In the genomic region with DNA sequence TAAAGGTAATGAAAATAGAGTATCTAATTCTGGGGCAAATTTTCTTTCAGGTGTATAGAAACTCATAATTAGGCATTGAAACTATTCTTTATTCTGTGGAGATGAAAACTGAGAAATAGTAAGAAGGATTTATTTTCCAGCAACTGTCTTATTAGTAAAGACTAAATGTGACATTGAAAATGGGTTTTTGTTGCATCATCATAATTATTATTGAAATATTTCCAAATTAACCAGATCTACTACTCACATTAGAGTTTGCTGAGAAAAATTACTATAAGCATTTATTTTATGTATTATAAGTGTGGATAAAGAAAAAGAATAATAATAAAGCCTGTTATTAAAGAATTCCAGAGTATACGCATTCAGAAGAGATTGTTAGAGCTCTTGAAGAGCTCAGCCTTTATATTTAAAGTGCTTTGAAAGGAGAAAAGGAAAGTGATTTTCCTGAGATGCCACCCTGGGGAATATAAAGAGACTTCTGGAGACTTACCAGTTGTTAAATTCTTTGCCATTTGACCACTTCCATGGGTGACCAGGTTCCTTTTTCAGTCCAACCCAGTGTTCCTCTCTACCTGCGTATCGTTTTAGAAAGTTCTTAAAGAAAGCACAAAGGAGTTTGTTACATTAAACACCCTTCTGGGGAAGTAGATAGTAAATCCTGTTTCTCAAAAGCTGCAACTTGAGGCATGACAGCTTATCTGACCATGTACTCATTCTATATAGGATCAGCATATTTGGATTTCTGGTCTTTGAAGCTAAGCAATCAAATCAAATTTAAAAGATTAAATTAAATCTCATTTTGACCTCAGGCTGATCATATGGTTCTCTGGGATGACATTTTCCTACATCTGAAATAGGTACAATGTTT, we compare ENCODE assay signal across 24 cellular contexts. TPM values are rescaled to one million over a fixed set of nuclear protein-coding genes. Genes with fewer than 3 reads are reported as not detected.
DNase-seq lines count a peak whose midpoint lies in the region; ATAC-seq, FAIRE-seq and TF ChIP-seq lines count a peak whose summit lies in the region.
"Had no signal": no experiment of that assay in that cellular context is flagged by ENCODE, and none has a peak within 500 bp of the region (broad histone marks: within the 10 kb centered on the region; RNA-seq: fewer than 3 reads in every experiment).

No MANE protein-coding gene starts in this region.

- H2BK12ac ChIP-seq in trophoblast cell (ENCODE audit: low read length) = no peak overlapping the region

- TF ChIP-seq RAD21 in SK-N-SH (IDR thresholded peaks at IDR 0.05; ENCODE audit: low read length) = no peak

- no peak for DNase-seq in activated T-cell treated with anti-CD3 and anti-CD28 coated beads, Interleukin-2, amount 50 U/mL, for 24 hours
- no peak for DNase-seq in activated T-cell treated with anti-CD3 and anti-CD28 coated beads, Interleukin-2, amount 50 U/mL, for 1 hour
- DNase-seq in activated naive CD8-positive, alpha-beta T cell treated with anti-CD3 and anti-CD28 coated beads, Interleukin-2, amount 10 ng/mL, durations not matched to agents 7 days and 5 days = no peak
- no peak for DNase-seq in small intestine
- no peak for DNase-seq in neural progenitor cell (ENCODE audit: low spot score)
- no peak for DNase-seq in trophoblast cell
- DNase-seq in SK-N-SH = no peak
- DNase-seq: ACHN; body of pancreas; C1 segment of cervical spinal cord; DMS 273 treated with DMSO at 0.1 percent for 48 hours; NCI-H748 treated with DMSO at 0.1 percent for 48 hours; ovary; right cardiac atrium; SIG-M5; stimulated activated CD8-positive, alpha-beta memory T cell treated with anti-CD3 and anti-CD28 coated beads, Interleukin-4, amount 100 ng/mL, for 48 hours; uterus; WERI-Rb-1 had no signal

- no peak overlapping the region for H3K4ac ChIP-seq in trophoblast cell (ENCODE audit: low read depth, low read length)

- no peak for ATAC-seq in activated naive CD8-positive, alpha-beta T cell treated with anti-CD3 and anti-CD28 coated beads, Interleukin-2, amount 10 ng/mL, durations not matched to agents 7 days and 5 days (ENCODE audit: low read depth)
- ATAC-seq: body of pancreas, right cardiac atrium had no signal

- CTCF ChIA-PET in SK-N-SH (lab: Yijun Ruan, JAX) = interaction anchor here (0.8 to 3.2 kb wide), 4 partner anchors 10 to 386 kb away, joined by 3 to 11 read pairs (median 4); no protein-coding TSS in a partner anchor

- H3K9ac ChIP-seq in Loucy (ENCODE audit: low read depth, low read length, poor library complexity, severe bottlenecking) = peak overlapping the region; percentile 25
- no peak overlapping the region for H3K9ac ChIP-seq in neural progenitor cell
- no peak overlapping the region for H3K9ac ChIP-seq in trophoblast cell (ENCODE audit: low read length)
- no peak overlapping the region for H3K9ac ChIP-seq in SK-N-SH

- H4K20me1 ChIP-seq in Loucy (ENCODE audit: insufficient read depth, low read length, poor library complexity, severe bottlenecking) (peaks cover 10% of the 10 kb centered on the region), neural progenitor cell (ENCODE audit: low read depth) (no peaks in the 10 kb centered on the region), SK-N-SH (ENCODE audit: insufficient read depth) (no peaks in the 10 kb centered on the region)

- H4K8ac ChIP-seq in trophoblast cell (ENCODE audit: low read depth, low read length) = no peak overlapping the region

- peak; percentile 68 for FAIRE-seq in small intestine (lab: Jason Lieb, UNC)

- no peaks in the 10 kb centered on the region for H3K9me3 Mint-ChIP-seq in activated T-cell treated with anti-CD3 and anti-CD28 coated beads, Interleukin-2, amount 50 U/mL, for 24 hours
- H3K9me3 Mint-ChIP-seq in activated naive CD8-positive, alpha-beta T cell treated with anti-CD3 and anti-CD28 coated beads, Interleukin-2, amount 10 ng/mL, durations not matched to agents 7 days and 5 days = no peaks in the 10 kb centered on the region
- H3K9me3 Mint-ChIP-seq in neural progenitor cell = no peaks in the 10 kb centered on the region
- H3K9me3 Mint-ChIP-seq: IgD-negative memory B cell had no signal

- H3K9me2 ChIP-seq in Loucy (replicated peaks; ENCODE audit: low read depth, low read length) = no peaks in the 10 kb centered on the region
- no peaks in the 10 kb centered on the region for H3K9me2 ChIP-seq in SK-N-SH

- H3K4me3 ChIP-seq in Loucy (ENCODE audit: low read length, poor library complexity, severe bottlenecking) (peak overlapping the region; percentile 38), small intestine (ENCODE audit: low read depth in 1 of 2, low read length in 2 of 2) (no peak overlapping the region), neural progenitor cell (no peak overlapping the region), trophoblast cell (ENCODE audit: low read depth, low read length) (no peak overlapping the region), SK-N-SH (ENCODE audit: low read depth in 2 of 2, low read length in 1 of 2) (no peak overlapping the region)
- H3K4me3 ChIP-seq: body of pancreas, ovary, uterus had no signal

- peaks cover 77% of the 10 kb centered on the region for H3K36me3 Mint-ChIP-seq in activated T-cell treated with anti-CD3 and anti-CD28 coated beads, Interleukin-2, amount 50 U/mL, for 24 hours (ENCODE audit: low read depth)
- H3K36me3 Mint-ChIP-seq in activated naive CD8-positive, alpha-beta T cell treated with anti-CD3 and anti-CD28 coated beads, Interleukin-2, amount 10 ng/mL, durations not matched to agents 7 days and 5 days = peaks cover 64% of the 10 kb centered on the region
- no peaks in the 10 kb centered on the region for H3K36me3 Mint-ChIP-seq in neural progenitor cell

- H2AFZ ChIP-seq in Loucy (ENCODE audit: low read length) = no peak overlapping the region
- H2AFZ ChIP-seq in neural progenitor cell (replicated peaks) = no peak overlapping the region
- H2AFZ ChIP-seq in trophoblast cell (ENCODE audit: insufficient read depth, low read length, poor library complexity) = no peak overlapping the region
- H2AFZ ChIP-seq in SK-N-SH (ENCODE audit: low read depth) = no peak overlapping the region

- H3K9me3 ChIP-seq in Loucy (ENCODE audit: insufficient read depth, low read depth, low read length) (no peaks in the 10 kb centered on the region), small intestine (ENCODE audit: control insufficient read depth, low read depth) (no peaks in the 10 kb centered on the region), neural progenitor cell (ENCODE audit: low read depth) (no peaks in the 10 kb centered on the region), trophoblast cell (ENCODE audit: insufficient read depth, low read depth, low read length) (no peaks in the 10 kb centered on the region), SK-N-SH (no peaks in the 10 kb centered on the region)
- H3K9me3 ChIP-seq: body of pancreas, ovary, uterus had no signal

- H3K79me1 ChIP-seq in trophoblast cell (ENCODE audit: low read length) = no peaks in the 10 kb centered on the region

- H3K79me2 ChIP-seq in Loucy (ENCODE audit: insufficient read depth, low read length) (peaks cover 70% of the 10 kb centered on the region), neural progenitor cell (ENCODE audit: low read depth) (no peaks in the 10 kb centered on the region), trophoblast cell (ENCODE audit: control insufficient read depth, insufficient read depth, low read length, poor library complexity) (no peaks in the 10 kb centered on the region), SK-N-SH (ENCODE audit: insufficient read depth) (no peaks in the 10 kb centered on the region)

- peak overlapping the region; percentile 93 for H3K27ac Mint-ChIP-seq in activated T-cell treated with anti-CD3 and anti-CD28 coated beads, Interleukin-2, amount 50 U/mL, for 24 hours
- peak overlapping the region; percentile 90 for H3K27ac Mint-ChIP-seq in activated naive CD8-positive, alpha-beta T cell treated with anti-CD3 and anti-CD28 coated beads, Interleukin-2, amount 10 ng/mL, durations not matched to agents 7 days and 5 days
- H3K27ac Mint-ChIP-seq in neural progenitor cell = no peak overlapping the region

- peak overlapping the region; percentile 98 for H3K4me3 Mint-ChIP-seq in activated T-cell treated with anti-CD3 and anti-CD28 coated beads, Interleukin-2, amount 50 U/mL, for 24 hours
- peak overlapping the region; percentile 93 for H3K4me3 Mint-ChIP-seq in activated naive CD8-positive, alpha-beta T cell treated with anti-CD3 and anti-CD28 coated beads, Interleukin-2, amount 10 ng/mL, durations not matched to agents 7 days and 5 days
- H3K4me3 Mint-ChIP-seq in neural progenitor cell = no peak overlapping the region

- H2BK5ac ChIP-seq in trophoblast cell (ENCODE audit: low read depth, low read length, poor library complexity) = no peak overlapping the region

- H2BK120ac ChIP-seq in trophoblast cell (ENCODE audit: insufficient read depth, low read length, poor library complexity) = no peak overlapping the region

- TF ChIP-seq CTCF in Loucy (conservative IDR thresholded peaks at IDR 0.05; ENCODE audit: low read length) = no peak
- no peak for TF ChIP-seq CTCF in neural progenitor cell (IDR thresholded peaks at IDR 0.05)
- no peak for TF ChIP-seq CTCF in SK-N-SH (IDR thresholded peaks at IDR 0.05)

- H3K23ac ChIP-seq in trophoblast cell (ENCODE audit: low read length) = no peak overlapping the region

- H3K18ac ChIP-seq in trophoblast cell (ENCODE audit: low read length) = no peak overlapping the region

- WGBS in small intestine, 3 donors = 80 to 93% (median 86%) methylated on average over 3 of the region's 3 CpGs
- no CpG with 5 or more reads among the region's 3 CpGs for WGBS in trophoblast cell (ENCODE audit: extremely low coverage, insufficient coverage, insufficient read length)
- WGBS in SK-N-SH (ENCODE audit: low lambda C conversion rate) = 11% methylated on average over 3 of the region's 3 CpGs

- H3K4me1 Mint-ChIP-seq in activated T-cell treated with anti-CD3 and anti-CD28 coated beads, Interleukin-2, amount 50 U/mL, for 24 hours (ENCODE audit: low read depth) = peaks cover 57% of the 10 kb centered on the region
- peaks cover 49% of the 10 kb centered on the region for H3K4me1 Mint-ChIP-seq in activated naive CD8-positive, alpha-beta T cell treated with anti-CD3 and anti-CD28 coated beads, Interleukin-2, amount 10 ng/mL, durations not matched to agents 7 days and 5 days
- H3K4me1 Mint-ChIP-seq in neural progenitor cell = peaks cover 2% of the 10 kb centered on the region

- H3K27ac ChIP-seq in small intestine (ENCODE audit: low read depth in 1 of 2, low read length in 1 of 2) (no peak overlapping the region), neural progenitor cell (no peak overlapping the region), trophoblast cell (ENCODE audit: low read depth, low read length) (no peak overlapping the region), SK-N-SH (ENCODE audit: low read depth in 2 of 2, low read length in 1 of 2) (no peak overlapping the region)
- H3K27ac ChIP-seq: body of pancreas, HL-60, ovary, uterus, WERI-Rb-1 had no signal

- H3K14ac ChIP-seq in trophoblast cell (ENCODE audit: low read length) = no peak overlapping the region

- no peaks in the 10 kb centered on the region for H3K27me3 Mint-ChIP-seq in activated T-cell treated with anti-CD3 and anti-CD28 coated beads, Interleukin-2, amount 50 U/mL, for 24 hours
- H3K27me3 Mint-ChIP-seq in activated naive CD8-positive, alpha-beta T cell treated with anti-CD3 and anti-CD28 coated beads, Interleukin-2, amount 10 ng/mL, durations not matched to agents 7 days and 5 days = no peaks in the 10 kb centered on the region
- H3K27me3 Mint-ChIP-seq in neural progenitor cell (ENCODE audit: insufficient read depth, low read depth) = no peaks in the 10 kb centered on the region
- H3K27me3 Mint-ChIP-seq: IgD-negative memory B cell had no signal

- TF ChIP-seq EP300 in SK-N-SH (IDR thresholded peaks at IDR 0.05; ENCODE audit: borderline replicate concordance in 1 of 2, low read depth in 1 of 2, low read length in 1 of 2) = no peak

- H3K4me2 ChIP-seq in Loucy (ENCODE audit: low read depth, low read length, poor library complexity, severe bottlenecking) (peak overlapping the region; percentile 98), neural progenitor cell (no peak overlapping the region), trophoblast cell (ENCODE audit: low read length) (no peak overlapping the region), SK-N-SH (no peak overlapping the region)

- POLR2A ChIA-PET in activated naive CD8-positive, alpha-beta T cell treated with anti-CD3 and anti-CD28 coated beads, Interleukin-2, amount 10 ng/mL, durations not matched to agents 7 days and 5 days (lab: Charles Lee) = interaction anchor here (1.0 to 16.2 kb wide), 5 partner anchors 44 to 112 kb away, joined by 3 to 420 read pairs (median 107); a partner anchor contains a TSS
- POLR2A ChIA-PET in SK-N-SH (lab: Yijun Ruan, JAX) = no interaction called here

- peaks cover 3% of the 10 kb centered on the region; the same call in 1 of the 2 replicates for H3F3A ChIP-seq in Loucy (ENCODE audit: low read depth)
- H3F3A ChIP-seq in neural progenitor cell (ENCODE audit: low read depth) = no peaks in the 10 kb centered on the region
- H3F3A ChIP-seq in SK-N-SH (replicated peaks; ENCODE audit: insufficient read depth) = no peaks in the 10 kb centered on the region

- no peak overlapping the region for H2AK5ac ChIP-seq in trophoblast cell (ENCODE audit: low read length)

- H3K36me3 ChIP-seq in Loucy (ENCODE audit: insufficient read depth, low read length) (peaks cover 38% of the 10 kb centered on the region), small intestine (ENCODE audit: control insufficient read depth in 2 of 2, insufficient read depth in 2 of 2, low read length in 2 of 2) (no peaks in the 10 kb centered on the region), neural progenitor cell (no peaks in the 10 kb centered on the region), trophoblast cell (ENCODE audit: control insufficient read depth in 1 of 2, insufficient read depth in 2 of 2, low read length in 2 of 2) (no peaks in the 10 kb centered on the region), SK-N-SH (replicated peaks in 1 of 2; ENCODE audit: control insufficient read depth in 1 of 2, insufficient read depth in 2 of 2, low read length in 1 of 2) (no peaks in the 10 kb centered on the region)
- H3K36me3 ChIP-seq: ovary, uterus, WERI-Rb-1 had no signal

- H3K4me1 ChIP-seq in Loucy (ENCODE audit: insufficient read depth, low read length, poor library complexity, severe bottlenecking) (peaks cover 18% of the 10 kb centered on the region), small intestine (ENCODE audit: control insufficient read depth in 2 of 2, insufficient read depth in 1 of 2, low read depth in 1 of 2, low read length in 1 of 2) (no peaks in the 10 kb centered on the region), neural progenitor cell (no peaks in the 10 kb centered on the region), trophoblast cell (ENCODE audit: control insufficient read depth in 1 of 2, insufficient read depth in 2 of 2, low read length in 2 of 2) (no peaks in the 10 kb centered on the region), SK-N-SH (ENCODE audit: control insufficient read depth in 1 of 2, insufficient read depth in 2 of 2, low read depth in 1 of 2, low read length in 1 of 2) (no peaks in the 10 kb centered on the region; a peak in 1 of 4 replicates)
- H3K4me1 ChIP-seq: uterus had no signal

- no peak overlapping the region for H4K91ac ChIP-seq in trophoblast cell (ENCODE audit: low read depth, low read length)

- no peak overlapping the region for H4K12ac ChIP-seq in trophoblast cell (ENCODE audit: low read depth, low read length)

- H3K27me3 ChIP-seq in Loucy (ENCODE audit: insufficient read depth, low read length, poor library complexity, severe bottlenecking) (no peaks in the 10 kb centered on the region), small intestine (ENCODE audit: control insufficient read depth in 2 of 2, insufficient read depth in 2 of 2, low read length in 2 of 2) (no peaks in the 10 kb centered on the region), neural progenitor cell (no peaks in the 10 kb centered on the region), trophoblast cell (ENCODE audit: insufficient read depth, low read length) (no peaks in the 10 kb centered on the region), SK-N-SH (ENCODE audit: insufficient read depth) (peaks cover 15% of the 10 kb centered on the region)
- H3K27me3 ChIP-seq: body of pancreas, ovary, uterus had no signal

RNA-seq across cellular contexts. Expression of a gene that starts 6.4 kb away (rescaled TPM):
- total RNA-seq in activated naive CD8-positive, alpha-beta T cell treated with anti-CD3 and anti-CD28 coated beads, Interleukin-2, amount 10 ng/mL, durations not matched to agents 7 days and 5 days = 100 to 1,000 TPM; 111 to 116 TPM
- polyA plus RNA-seq in small intestine = 1 to 10 TPM; 1.8 to 6.2 (median 4.1) TPM
- not detected in 2 replicates for total RNA-seq in neural progenitor cell (ENCODE audit: low replicate concordance)
- polyA plus RNA-seq in trophoblast cell (2013) = 0.22 and 0.27 TPM in 2 replicates
- polyA plus RNA-seq in SK-N-SH (2012; rRNA removed) = not detected in 2 replicates
- polyA plus RNA-seq in SK-N-SH (2012; cell fraction: cytosol; rRNA removed) = not detected in 2 replicates
- not detected in 2 replicates for polyA plus RNA-seq in SK-N-SH (2012; cell fraction: nucleus; rRNA removed)
- total RNA-seq: G401 had no signal

RNA-seq across cellular contexts. Expression of a gene that starts 21.4 kb away (rescaled TPM):
- total RNA-seq in activated naive CD8-positive, alpha-beta T cell treated with anti-CD3 and anti-CD28 coated beads, Interleukin-2, amount 10 ng/mL, durations not matched to agents 7 days and 5 days = 1 to 10 TPM in 1 of 2 experiments, under 1 TPM in 1; 0.72 to 1.0 TPM
- polyA plus RNA-seq in small intestine (1 to 10 TPM in 1 of 3 donors, under 1 TPM in 1, not detected in 1; 0.92 to 2.4 TPM), SK-N-SH (2012; rRNA removed) (not detected in 2 replicates)
- not detected in 2 replicates for total RNA-seq in neural progenitor cell (ENCODE audit: low replicate concordance)
- not detected in 2 replicates for polyA plus RNA-seq in trophoblast cell (2013)
- polyA plus RNA-seq in SK-N-SH (2012; cell fraction: cytosol; rRNA removed) = not detected in 2 replicates
- not detected in 2 replicates for polyA plus RNA-seq in SK-N-SH (2012; cell fraction: nucleus; rRNA removed)
- total RNA-seq: body of pancreas, G401, kidney epithelial cell, lung microvascular endothelial cell had no signal

Comparison
In these comparisons a context has a peak if more than half of its experiments do, and no peak if none do; other contexts are left out.
1. RNA of a gene that starts 6.4 kb away (total RNA-seq): 111 to 116 TPM in activated naive CD8-positive, alpha-beta T cell treated with anti-CD3 and anti-CD28 coated beads, Interleukin-2, amount 10 ng/mL, durations not matched to agents 7 days and 5 days; not detected in neural progenitor cell; every median in the first group is over 100 times any median in the second.